Comparison of ENCODE assay signal across 1 cellular context in the genomic region with DNA sequence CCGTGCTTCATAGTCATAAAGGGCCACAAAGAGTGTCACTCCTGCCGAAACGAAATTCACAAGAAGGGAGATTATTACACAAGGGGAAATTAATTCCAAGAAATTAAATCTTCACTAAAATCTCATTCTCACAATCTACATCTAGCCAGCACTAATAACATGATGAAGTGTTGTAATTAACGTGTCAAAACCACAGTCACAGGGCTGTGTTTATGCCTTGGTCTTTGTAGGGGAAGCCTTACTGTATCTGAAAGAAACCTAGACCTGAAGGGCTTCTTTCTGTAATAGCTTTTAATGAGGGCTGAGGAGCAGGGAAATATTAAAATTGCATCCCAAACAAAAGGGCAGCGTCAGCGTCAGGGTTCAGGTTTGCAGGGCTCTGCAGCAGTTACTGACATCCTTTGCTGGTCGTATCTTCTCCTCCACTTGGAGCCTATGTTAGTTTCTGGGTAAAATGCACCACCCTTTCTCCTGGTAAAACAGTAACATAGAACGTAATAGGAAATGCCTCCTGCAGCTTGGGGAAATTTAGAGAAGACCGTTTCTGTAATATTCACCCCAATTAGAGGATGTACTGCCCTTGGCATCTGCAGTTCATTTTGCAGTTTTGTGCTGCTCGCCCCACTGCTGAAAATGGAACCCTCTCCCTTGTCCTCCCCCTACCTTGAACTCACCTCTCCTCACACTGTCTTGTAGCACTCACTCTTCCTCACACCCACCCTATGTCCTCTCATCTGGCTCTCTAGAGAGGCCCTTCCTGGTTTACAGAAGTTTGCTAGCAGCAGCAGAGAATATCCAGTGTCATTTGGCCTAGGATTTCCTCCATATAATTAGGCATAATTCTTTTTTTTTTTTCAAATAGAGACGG.
TF ChIP-seq lines count a peak whose summit lies in the region.

No MANE protein-coding gene starts in this region.

TF ChIP-seq in GM23338, 12 proteins besides CTCF, POLR2A, EP300 and RAD21 (continued from another document):
- TF ChIP-seq, protein P1, sequence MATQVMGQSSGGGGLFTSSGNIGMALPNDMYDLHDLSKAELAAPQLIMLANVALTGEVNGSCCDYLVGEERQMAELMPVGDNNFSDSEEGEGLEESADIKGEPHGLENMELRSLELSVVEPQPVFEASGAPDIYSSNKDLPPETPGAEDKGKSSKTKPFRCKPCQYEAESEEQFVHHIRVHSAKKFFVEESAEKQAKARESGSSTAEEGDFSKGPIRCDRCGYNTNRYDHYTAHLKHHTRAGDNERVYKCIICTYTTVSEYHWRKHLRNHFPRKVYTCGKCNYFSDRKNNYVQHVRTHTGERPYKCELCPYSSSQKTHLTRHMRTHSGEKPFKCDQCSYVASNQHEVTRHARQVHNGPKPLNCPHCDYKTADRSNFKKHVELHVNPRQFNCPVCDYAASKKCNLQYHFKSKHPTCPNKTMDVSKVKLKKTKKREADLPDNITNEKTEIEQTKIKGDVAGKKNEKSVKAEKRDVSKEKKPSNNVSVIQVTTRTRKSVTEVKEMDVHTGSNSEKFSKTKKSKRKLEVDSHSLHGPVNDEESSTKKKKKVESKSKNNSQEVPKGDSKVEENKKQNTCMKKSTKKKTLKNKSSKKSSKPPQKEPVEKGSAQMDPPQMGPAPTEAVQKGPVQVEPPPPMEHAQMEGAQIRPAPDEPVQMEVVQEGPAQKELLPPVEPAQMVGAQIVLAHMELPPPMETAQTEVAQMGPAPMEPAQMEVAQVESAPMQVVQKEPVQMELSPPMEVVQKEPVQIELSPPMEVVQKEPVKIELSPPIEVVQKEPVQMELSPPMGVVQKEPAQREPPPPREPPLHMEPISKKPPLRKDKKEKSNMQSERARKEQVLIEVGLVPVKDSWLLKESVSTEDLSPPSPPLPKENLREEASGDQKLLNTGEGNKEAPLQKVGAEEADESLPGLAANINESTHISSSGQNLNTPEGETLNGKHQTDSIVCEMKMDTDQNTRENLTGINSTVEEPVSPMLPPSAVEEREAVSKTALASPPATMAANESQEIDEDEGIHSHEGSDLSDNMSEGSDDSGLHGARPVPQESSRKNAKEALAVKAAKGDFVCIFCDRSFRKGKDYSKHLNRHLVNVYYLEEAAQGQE (IDR thresholded peaks at IDR 0.05; ENCODE audit: unreplicated experiment) = no peak
- TF ChIP-seq STAT1 (IDR thresholded peaks at IDR 0.05; ENCODE audit: unreplicated experiment) (no peak), NANOG (IDR thresholded peaks at IDR 0.05; ENCODE audit: borderline replicate concordance) (no peak)
- TF ChIP-seq, protein P2, sequence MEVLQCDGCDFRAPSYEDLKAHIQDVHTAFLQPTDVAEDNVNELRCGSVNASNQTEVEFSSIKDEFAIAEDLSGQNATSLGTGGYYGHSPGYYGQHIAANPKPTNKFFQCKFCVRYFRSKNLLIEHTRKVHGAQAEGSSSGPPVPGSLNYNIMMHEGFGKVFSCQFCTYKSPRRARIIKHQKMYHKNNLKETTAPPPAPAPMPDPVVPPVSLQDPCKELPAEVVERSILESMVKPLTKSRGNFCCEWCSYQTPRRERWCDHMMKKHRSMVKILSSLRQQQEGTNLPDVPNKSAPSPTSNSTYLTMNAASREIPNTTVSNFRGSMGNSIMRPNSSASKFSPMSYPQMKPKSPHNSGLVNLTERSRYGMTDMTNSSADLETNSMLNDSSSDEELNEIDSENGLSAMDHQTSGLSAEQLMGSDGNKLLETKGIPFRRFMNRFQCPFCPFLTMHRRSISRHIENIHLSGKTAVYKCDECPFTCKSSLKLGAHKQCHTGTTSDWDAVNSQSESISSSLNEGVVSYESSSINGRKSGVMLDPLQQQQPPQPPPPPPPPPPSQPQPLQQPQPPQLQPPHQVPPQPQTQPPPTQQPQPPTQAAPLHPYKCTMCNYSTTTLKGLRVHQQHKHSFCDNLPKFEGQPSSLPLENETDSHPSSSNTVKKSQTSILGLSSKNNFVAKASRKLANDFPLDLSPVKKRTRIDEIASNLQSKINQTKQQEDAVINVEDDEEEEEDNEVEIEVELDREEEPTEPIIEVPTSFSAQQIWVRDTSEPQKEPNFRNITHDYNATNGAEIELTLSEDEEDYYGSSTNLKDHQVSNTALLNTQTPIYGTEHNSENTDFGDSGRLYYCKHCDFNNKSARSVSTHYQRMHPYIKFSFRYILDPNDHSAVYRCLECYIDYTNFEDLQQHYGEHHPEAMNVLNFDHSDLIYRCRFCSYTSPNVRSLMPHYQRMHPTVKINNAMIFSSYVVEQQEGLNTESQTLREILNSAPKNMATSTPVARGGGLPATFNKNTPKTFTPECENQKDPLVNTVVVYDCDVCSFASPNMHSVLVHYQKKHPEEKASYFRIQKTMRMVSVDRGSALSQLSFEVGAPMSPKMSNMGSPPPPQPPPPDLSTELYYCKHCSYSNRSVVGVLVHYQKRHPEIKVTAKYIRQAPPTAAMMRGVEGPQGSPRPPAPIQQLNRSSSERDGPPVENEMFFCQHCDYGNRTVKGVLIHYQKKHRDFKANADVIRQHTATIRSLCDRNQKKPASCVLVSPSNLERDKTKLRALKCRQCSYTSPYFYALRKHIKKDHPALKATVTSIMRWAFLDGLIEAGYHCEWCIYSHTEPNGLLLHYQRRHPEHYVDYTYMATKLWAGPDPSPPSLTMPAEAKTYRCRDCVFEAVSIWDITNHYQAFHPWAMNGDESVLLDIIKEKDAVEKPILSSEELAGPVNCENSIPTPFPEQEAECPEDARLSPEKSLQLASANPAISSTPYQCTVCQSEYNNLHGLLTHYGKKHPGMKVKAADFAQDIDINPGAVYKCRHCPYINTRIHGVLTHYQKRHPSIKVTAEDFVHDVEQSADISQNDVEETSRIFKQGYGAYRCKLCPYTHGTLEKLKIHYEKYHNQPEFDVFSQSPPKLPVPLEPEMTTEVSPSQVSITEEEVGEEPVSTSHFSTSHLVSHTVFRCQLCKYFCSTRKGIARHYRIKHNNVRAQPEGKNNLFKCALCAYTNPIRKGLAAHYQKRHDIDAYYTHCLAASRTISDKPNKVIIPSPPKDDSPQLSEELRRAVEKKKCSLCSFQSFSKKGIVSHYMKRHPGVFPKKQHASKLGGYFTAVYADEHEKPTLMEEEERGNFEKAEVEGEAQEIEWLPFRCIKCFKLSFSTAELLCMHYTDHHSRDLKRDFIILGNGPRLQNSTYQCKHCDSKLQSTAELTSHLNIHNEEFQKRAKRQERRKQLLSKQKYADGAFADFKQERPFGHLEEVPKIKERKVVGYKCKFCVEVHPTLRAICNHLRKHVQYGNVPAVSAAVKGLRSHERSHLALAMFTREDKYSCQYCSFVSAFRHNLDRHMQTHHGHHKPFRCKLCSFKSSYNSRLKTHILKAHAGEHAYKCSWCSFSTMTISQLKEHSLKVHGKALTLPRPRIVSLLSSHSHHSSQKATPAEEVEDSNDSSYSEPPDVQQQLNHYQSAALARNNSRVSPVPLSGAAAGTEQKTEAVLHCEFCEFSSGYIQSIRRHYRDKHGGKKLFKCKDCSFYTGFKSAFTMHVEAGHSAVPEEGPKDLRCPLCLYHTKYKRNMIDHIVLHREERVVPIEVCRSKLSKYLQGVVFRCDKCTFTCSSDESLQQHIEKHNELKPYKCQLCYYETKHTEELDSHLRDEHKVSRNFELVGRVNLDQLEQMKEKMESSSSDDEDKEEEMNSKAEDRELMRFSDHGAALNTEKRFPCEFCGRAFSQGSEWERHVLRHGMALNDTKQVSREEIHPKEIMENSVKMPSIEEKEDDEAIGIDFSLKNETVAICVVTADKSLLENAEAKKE (CRISPR knock-in tag; IDR thresholded peaks at IDR 0.05) = no peak
TF ChIP-seq in GM23338: peak in this region for 0.
